Comparison of ENCODE assay signal across 22 cellular contexts in genomic region chr9:135605238-135605781, GRCh38. TPM values are rescaled to one million over a fixed set of nuclear protein-coding genes. Genes with fewer than 3 reads are reported as not detected.
DNase-seq lines count a peak whose midpoint lies in the region; ATAC-seq and TF ChIP-seq lines count a peak whose summit lies in the region.
"Had no signal": no experiment of that assay in that cellular context is flagged by ENCODE, and none has a peak within 500 bp of the region (broad histone marks: within the 10 kb centered on the region; RNA-seq: fewer than 3 reads in every experiment).

No MANE protein-coding gene starts in this region.

- DNase-seq in activated CD8-positive, alpha-beta memory T cell treated with anti-CD3 and anti-CD28 coated beads, Interleukin-2, amount 10 ng/mL, durations not matched to agents 7 days and 5 days = peak; percentile 22
- no peak for DNase-seq in activated CD8-positive, alpha-beta memory T cell treated with anti-CD3 and anti-CD28 coated beads for 24 hours
- peak; percentile 3 for DNase-seq in GM03348 (ENCODE audit: low spot score)
- DNase-seq in esophagus muscularis mucosa (ENCODE audit: extremely low spot score) = peak; percentile 62
- peak; percentile 1 for DNase-seq in renal cortical epithelial cell (ENCODE audit: low read depth)
- DNase-seq in esophagus squamous epithelium (lab: John Stamatoyannopoulos, UW) = no peak
- DNase-seq in NCI-H82 treated with DMSO at 0.1 percent for 48 hours (lab: John Stamatoyannopoulos, UW; ENCODE audit: unreplicated experiment) = no peak
- DNase-seq in activated CD4-positive, alpha-beta T cell treated with anti-CD3 and anti-CD28 coated beads, Interleukin-2, amount 50 U/mL, for 4 hours = no peak
- DNase-seq: ACHN; activated naive CD8-positive, alpha-beta T cell treated with anti-CD3 and anti-CD28 coated beads for 36 hours; foreskin keratinocyte; lower lobe of right lung; NCI-H1930; NCI-H526; PC-9; WERI-Rb-1 had no signal

- H3K36me3 Mint-ChIP-seq in activated CD8-positive, alpha-beta memory T cell treated with anti-CD3 and anti-CD28 coated beads, Interleukin-2, amount 10 ng/mL, durations not matched to agents 7 days and 5 days = no peaks in the 10 kb centered on the region
- H3K36me3 Mint-ChIP-seq: activated naive CD8-positive, alpha-beta T cell treated with anti-CD3 and anti-CD28 coated beads for 36 hours; CD8-positive, alpha-beta T cell had no signal

- H3K27me3 ChIP-seq in esophagus muscularis mucosa (peaks cover 0 to 59% (median 2%) of the 10 kb centered on the region in 4 donors), esophagus squamous epithelium (peaks cover 0 to 56% (median 0%) of the 10 kb centered on the region in 4 donors)
- H3K27me3 ChIP-seq: cardiac muscle cell, foreskin keratinocyte had no signal

- H3K4me1 ChIP-seq in esophagus muscularis mucosa = peaks cover 0 to 6% (median 2%) of the 10 kb centered on the region in 4 donors
- H3K4me1 ChIP-seq in esophagus squamous epithelium = peaks cover 0 to 4% (median 0%) of the 10 kb centered on the region in 3 donors
- H3K4me1 ChIP-seq: foreskin keratinocyte, lower lobe of right lung had no signal

- no peak overlapping the region for H3K27ac Mint-ChIP-seq in activated CD8-positive, alpha-beta memory T cell treated with anti-CD3 and anti-CD28 coated beads, Interleukin-2, amount 10 ng/mL, durations not matched to agents 7 days and 5 days
- H3K27ac Mint-ChIP-seq: activated naive CD8-positive, alpha-beta T cell treated with anti-CD3 and anti-CD28 coated beads for 36 hours; CD8-positive, alpha-beta T cell had no signal

- ATAC-seq in activated CD8-positive, alpha-beta memory T cell treated with anti-CD3 and anti-CD28 coated beads, Interleukin-2, amount 10 ng/mL, durations not matched to agents 7 days and 5 days = no peak
- ATAC-seq: CD8-positive, alpha-beta T cell; foreskin keratinocyte; lower lobe of right lung had no signal

- no peak overlapping the region for H3K4me3 Mint-ChIP-seq in activated CD8-positive, alpha-beta memory T cell treated with anti-CD3 and anti-CD28 coated beads, Interleukin-2, amount 10 ng/mL, durations not matched to agents 7 days and 5 days
- H3K4me3 Mint-ChIP-seq: activated naive CD8-positive, alpha-beta T cell treated with anti-CD3 and anti-CD28 coated beads for 36 hours; CD8-positive, alpha-beta T cell; nephron had no signal

- peaks cover 3% of the 10 kb centered on the region for H3K27me3 Mint-ChIP-seq in activated CD8-positive, alpha-beta memory T cell treated with anti-CD3 and anti-CD28 coated beads, Interleukin-2, amount 10 ng/mL, durations not matched to agents 7 days and 5 days

- no peak for TF ChIP-seq EP300 in esophagus muscularis mucosa (IDR thresholded peaks at IDR 0.05)

- H3K9me3 ChIP-seq in esophagus muscularis mucosa (no peaks in the 10 kb centered on the region), esophagus squamous epithelium (no peaks in the 10 kb centered on the region)
- H3K9me3 ChIP-seq: lower lobe of right lung had no signal

- TF ChIP-seq CTCF in esophagus muscularis mucosa (IDR thresholded peaks at IDR 0.05) (no peak), esophagus squamous epithelium (IDR thresholded peaks at IDR 0.05) (no peak)

- WGBS in esophagus muscularis mucosa = 54% methylated on average over 8 of the region's 14 CpGs
- WGBS in esophagus squamous epithelium, 2 donors = 13 to 18% methylated on average over 2 to 3 of the region's 14 CpGs

- H3K27ac ChIP-seq in esophagus muscularis mucosa (replicated peaks in 1 of 4) (no peak overlapping the region), esophagus squamous epithelium (no peak overlapping the region)
- H3K27ac ChIP-seq: cardiac muscle cell, foreskin keratinocyte, lower lobe of right lung, PC-9, WERI-Rb-1 had no signal

- intact Hi-C loops in esophagus muscularis mucosa (cut with DNase I) (loop anchor here (10.0 kb wide), 1 partner anchor 679 kb away; no protein-coding TSS in a partner anchor), esophagus squamous epithelium (cut with DNase I) (no loop called here)

- H3K36me3 ChIP-seq in esophagus muscularis mucosa = no peaks in the 10 kb centered on the region
- no peaks in the 10 kb centered on the region for H3K36me3 ChIP-seq in esophagus squamous epithelium
- H3K36me3 ChIP-seq: cardiac muscle cell, lower lobe of right lung, WERI-Rb-1 had no signal

- no peak for TF ChIP-seq POLR2A in esophagus muscularis mucosa (IDR thresholded peaks at IDR 0.05; ENCODE audit: low read depth)
- no peak for TF ChIP-seq POLR2A in esophagus squamous epithelium (IDR thresholded peaks at IDR 0.05)

- no peaks in the 10 kb centered on the region for H3K4me1 Mint-ChIP-seq in activated CD8-positive, alpha-beta memory T cell treated with anti-CD3 and anti-CD28 coated beads, Interleukin-2, amount 10 ng/mL, durations not matched to agents 7 days and 5 days
- H3K4me1 Mint-ChIP-seq: activated naive CD8-positive, alpha-beta T cell treated with anti-CD3 and anti-CD28 coated beads for 36 hours had no signal

- no peaks in the 10 kb centered on the region for H3K9me3 Mint-ChIP-seq in activated CD8-positive, alpha-beta memory T cell treated with anti-CD3 and anti-CD28 coated beads, Interleukin-2, amount 10 ng/mL, durations not matched to agents 7 days and 5 days (ENCODE audit: low read depth)
- H3K9me3 Mint-ChIP-seq: activated naive CD8-positive, alpha-beta T cell treated with anti-CD3 and anti-CD28 coated beads for 36 hours; CD8-positive, alpha-beta T cell; nephron had no signal

- CTCF ChIA-PET in activated CD8-positive, alpha-beta memory T cell treated with anti-CD3 and anti-CD28 coated beads, Interleukin-2, amount 10 ng/mL, durations not matched to agents 7 days and 5 days (lab: Charles Lee) = interaction anchor here (2.4 kb wide), 1 partner anchor 9 kb away, joined by 7 read pairs; no protein-coding TSS in a partner anchor

- no peak overlapping the region for H3K4me3 ChIP-seq in esophagus muscularis mucosa
- no peak overlapping the region for H3K4me3 ChIP-seq in esophagus squamous epithelium
- H3K4me3 ChIP-seq: cardiac muscle cell, lower lobe of right lung, PC-9 had no signal

RNA-seq across cellular contexts. Expression of gene GLT6D1, which starts 34.0 kb away (rescaled TPM):
- total RNA-seq in activated CD8-positive, alpha-beta memory T cell treated with anti-CD3 and anti-CD28 coated beads, Interleukin-2, amount 10 ng/mL, durations not matched to agents 7 days and 5 days = not detected
- total RNA-seq in esophagus muscularis mucosa = not detected
- not detected in 2 replicates for total RNA-seq in renal cortical epithelial cell
- not detected for total RNA-seq in esophagus squamous epithelium
- total RNA-seq: activated naive CD8-positive, alpha-beta T cell treated with anti-CD3 and anti-CD28 coated beads for 36 hours; cardiac muscle cell; CD8-positive, alpha-beta T cell; Daoy; foreskin keratinocyte; lower lobe of right lung; MCF 10A; PC-9; urinary bladder had no signal

RNA-seq across cellular contexts. Expression of gene PAEP, which starts 43.8 kb away (rescaled TPM):
- not detected for total RNA-seq in activated CD8-positive, alpha-beta memory T cell treated with anti-CD3 and anti-CD28 coated beads, Interleukin-2, amount 10 ng/mL, durations not matched to agents 7 days and 5 days
- total RNA-seq in esophagus muscularis mucosa = not detected
- not detected in 2 replicates for total RNA-seq in renal cortical epithelial cell
- not detected for total RNA-seq in esophagus squamous epithelium
- total RNA-seq: activated naive CD8-positive, alpha-beta T cell treated with anti-CD3 and anti-CD28 coated beads for 36 hours; cardiac muscle cell; CD8-positive, alpha-beta T cell; Daoy; foreskin keratinocyte; lower lobe of right lung; MCF 10A; PC-9; urinary bladder had no signal

RNA-seq across cellular contexts. Expression of gene LCN9, which starts 57.8 kb away (rescaled TPM):
- not detected for total RNA-seq in activated CD8-positive, alpha-beta memory T cell treated with anti-CD3 and anti-CD28 coated beads, Interleukin-2, amount 10 ng/mL, durations not matched to agents 7 days and 5 days
- not detected for total RNA-seq in esophagus muscularis mucosa
- total RNA-seq in renal cortical epithelial cell = not detected in 2 replicates
- total RNA-seq in esophagus squamous epithelium = not detected
- total RNA-seq: activated naive CD8-positive, alpha-beta T cell treated with anti-CD3 and anti-CD28 coated beads for 36 hours; cardiac muscle cell; CD8-positive, alpha-beta T cell; Daoy; foreskin keratinocyte; lower lobe of right lung; MCF 10A; PC-9; urinary bladder had no signal

RNA-seq across cellular contexts. Expression of gene OBP2A, which starts 59.4 kb away (rescaled TPM):
- total RNA-seq in activated CD8-positive, alpha-beta memory T cell treated with anti-CD3 and anti-CD28 coated beads, Interleukin-2, amount 10 ng/mL, durations not matched to agents 7 days and 5 days = not detected
- total RNA-seq in esophagus muscularis mucosa = not detected
- total RNA-seq in renal cortical epithelial cell = not detected in 2 replicates
- not detected for total RNA-seq in esophagus squamous epithelium
- total RNA-seq: activated naive CD8-positive, alpha-beta T cell treated with anti-CD3 and anti-CD28 coated beads for 36 hours; cardiac muscle cell; CD8-positive, alpha-beta T cell; Daoy; foreskin keratinocyte; lower lobe of right lung; MCF 10A; PC-9; urinary bladder had no signal

Comparison
In these comparisons a context has a peak if more than half of its experiments do, and no peak if none do; other contexts are left out.
1. DNase-seq: peak in activated CD8-positive, alpha-beta memory T cell treated with anti-CD3 and anti-CD28 coated beads, Interleukin-2, amount 10 ng/mL, durations not matched to agents 7 days and 5 days (single experiment), GM03348 (single experiment), esophagus muscularis mucosa (single experiment) and renal cortical epithelial cell (single experiment); none in activated CD8-positive, alpha-beta memory T cell treated with anti-CD3 and anti-CD28 coated beads for 24 hours (single experiment), esophagus squamous epithelium (single experiment), NCI-H82 treated with DMSO at 0.1 percent for 48 hours (single experiment) and activated CD4-positive, alpha-beta T cell treated with anti-CD3 and anti-CD28 coated beads, Interleukin-2, amount 50 U/mL, for 4 hours (0 of 2).